34 cellular contexts compared by ENCODE assay signal in genomic region chr1:220040028-220040596, GRCh38.
"Had no signal": no experiment of that assay in that cellular context is flagged by ENCODE, and none has a peak within 500 bp of the region (broad histone marks: within the 10 kb centered on the region; RNA-seq: fewer than 3 reads in every experiment).

No MANE protein-coding gene starts in this region.

- H3K9me3 ChIP-seq: ascending aorta, colonic mucosa, esophagus squamous epithelium, lower lobe of right lung, pancreas, prostate gland, sigmoid colon, thoracic aorta had no signal

- H3K36me3 ChIP-seq: cardiac muscle cell, colonic mucosa, pancreas, prostate gland had no signal

- H3K27me3 Mint-ChIP-seq: activated naive CD8-positive, alpha-beta T cell; brain; naive thymus-derived CD8-positive, alpha-beta T cell had no signal

- FAIRE-seq: endometrium, frontal cortex, pancreas, TTC549, urothelium cell line had no signal

- ATAC-seq: left lobe of liver; lower lobe of right lung; naive thymus-derived CD8-positive, alpha-beta T cell; pancreas had no signal

- DNase-seq: activated CD4-positive, alpha-beta T cell treated with anti-CD3 and anti-CD28 coated beads, Interleukin-2, amount 50 U/mL, for 1 hour; activated CD4-positive, CD25-positive, alpha-beta regulatory T cell treated with anti-CD3 and anti-CD28 coated beads, Interleukin-2, amount 50 U/mL, for 72 hours; activated CD8-positive, alpha-beta memory T cell treated with anti-CD3 and anti-CD28 coated beads, Interleukin-2, amount 50 U/mL, for 4 hours; activated T-cell treated with anti-CD3 and anti-CD28 coated beads, Interleukin-2, amount 50 U/mL, for 4 hours; cerebellar nuclear complex; colonic mucosa; effector CD8-positive, alpha-beta T cell; esophagus squamous epithelium; kidney glomerular epithelial cell; lower lobe of right lung; mesenchymal stem cell; naive thymus-derived CD8-positive, alpha-beta T cell; nucleus accumbens; pancreas; retina; sigmoid colon; stimulated activated CD4-positive, alpha-beta T cell treated with anti-CD3 and anti-CD28 coated beads, Interleukin-1b, Interleukin-23, amount 100 ng/mL, for 48 hours; stimulated activated naive CD4-positive, alpha-beta T cell treated with Interleukin-2 at 50 U/mL for 16 hours; T-helper 9 cell; trophoblast cell had no signal

- H3K4me2 ChIP-seq: smooth muscle cell had no signal

- H3K27me3 ChIP-seq: ascending aorta, cardiac muscle cell, colonic mucosa, esophagus squamous epithelium, pancreas, sigmoid colon had no signal

- H3K4me3 Mint-ChIP-seq: activated naive CD8-positive, alpha-beta T cell; activated T-cell treated with anti-CD3 and anti-CD28 coated beads, Interleukin-2, amount 50 U/mL, for 4 hours; brain; naive thymus-derived CD8-positive, alpha-beta T cell; neural crest cell had no signal

- H3K27ac Mint-ChIP-seq: activated naive CD8-positive, alpha-beta T cell had no signal

- H3K9me3 Mint-ChIP-seq: activated T-cell treated with anti-CD3 and anti-CD28 coated beads, Interleukin-2, amount 50 U/mL, for 4 hours; brain; naive thymus-derived CD8-positive, alpha-beta T cell; neural crest cell had no signal

- H3K4me3 ChIP-seq: ascending aorta, cardiac muscle cell, colonic mucosa, esophagus squamous epithelium, lower lobe of right lung, pancreas, prostate gland, sigmoid colon, smooth muscle cell, thoracic aorta had no signal

- H3K4me1 ChIP-seq: prostate gland had no signal

- H3K27ac ChIP-seq: ascending aorta, cardiac muscle cell, colonic mucosa, epithelial cell of prostate, esophagus squamous epithelium, lower lobe of right lung, pancreas, prostate gland, sigmoid colon, thoracic aorta had no signal
